ENCODE assay signal across 8 cellular contexts in the genomic region with DNA sequence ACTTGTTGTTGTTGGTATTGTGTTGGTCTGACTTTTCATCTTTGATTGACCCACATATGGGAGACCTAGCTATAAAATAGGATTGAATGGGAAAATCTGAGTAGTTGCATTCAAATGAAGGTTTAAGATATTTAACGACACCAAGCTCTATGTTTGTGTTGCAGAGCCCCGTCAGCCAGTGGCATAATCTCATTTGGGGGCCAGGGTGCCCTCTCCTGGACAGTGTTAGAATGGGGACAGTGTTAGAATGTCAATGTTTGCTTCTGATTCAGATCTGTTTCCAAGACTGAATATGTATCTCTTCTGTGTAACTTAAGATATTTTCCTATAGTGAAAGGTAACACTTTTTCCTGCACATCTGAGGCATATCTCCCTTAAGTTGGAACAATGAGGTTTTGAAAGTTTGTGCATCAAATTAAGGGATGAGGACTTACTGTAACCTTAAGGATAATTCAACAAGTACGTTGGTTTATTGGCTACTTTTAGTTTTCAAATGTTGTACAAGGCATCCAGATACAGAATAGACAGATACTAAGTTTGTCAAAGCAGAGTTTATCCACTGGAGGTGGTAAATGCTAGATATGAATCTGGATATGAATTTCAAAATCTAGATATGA. TPM values are rescaled to one million over a fixed set of nuclear protein-coding genes. Genes with fewer than 3 reads are reported as not detected.
DNase-seq lines count a peak whose midpoint lies in the region; ATAC-seq and TF ChIP-seq lines count a peak whose summit lies in the region.

No MANE protein-coding gene starts in this region.

- H3K27me3 ChIP-seq in cardiac muscle cell: peaks cover 5% of the 10 kb centered on the region

- POLR2A ChIA-PET in RWPE1 (lab: Yijun Ruan, JAX; ENCODE audit: low non-redundant PET): no interaction called here

- no peaks in the 10 kb centered on the region for H3K4me1 ChIP-seq in cardiac muscle cell (ENCODE audit: low read depth)

- CTCF ChIA-PET in RWPE1 (lab: Yijun Ruan, JAX): interaction anchor here (0.6 to 2.4 kb wide), 6 partner anchors 10 to 352 kb away, joined by 3 to 19 read pairs (median 4); no protein-coding TSS in a partner anchor

- no peaks in the 10 kb centered on the region for H3K36me3 ChIP-seq in cardiac muscle cell

- ATAC-seq in HG03045 (IDR thresholded peaks at IDR 0.05; ENCODE audit: unreplicated experiment) (peak; percentile 75), GM21515 (IDR thresholded peaks at IDR 0.05; ENCODE audit: unreplicated experiment) (no peak)

- H3K4me3 ChIP-seq in cardiac muscle cell: no peak overlapping the region

- TF ChIP-seq CTCF in RWPE1 (conservative IDR thresholded peaks at IDR 0.05; ENCODE audit: low read depth) (peak; percentile 33; the same call in 1 of the 2 replicates), cardiac muscle cell (IDR thresholded peaks at IDR 0.05; ENCODE audit: low read depth, low read length) (peak; percentile 68)

- peak; percentile 30 for DNase-seq in NOMO-1 treated with DMSO at 0.1 percent for 48 hours (lab: John Stamatoyannopoulos, UW; ENCODE audit: unreplicated experiment)
- DNase-seq in NOMO-1 treated with dmso at 0.1 percent for 144 hours (lab: John Stamatoyannopoulos, UW; ENCODE audit: unreplicated experiment): no peak
- peak; percentile 38 for DNase-seq in RWPE1 (ENCODE audit: low spot score)
- DNase-seq in activated naive CD4-positive, alpha-beta T cell treated with anti-CD3 and anti-CD28 coated beads, Interleukin-2, amount 50 U/mL, for 16 hours: peak; percentile 50
- peak; percentile 44 to 48 for DNase-seq in cardiac muscle cell (ENCODE audit: low read depth in 1 of 2, low spot score in 1 of 2)
- DNase-seq in renal cortical epithelial cell (ENCODE audit: low read depth): peak; percentile 8

- H3K27ac ChIP-seq in RWPE1 (no peak overlapping the region), cardiac muscle cell (no peak overlapping the region)

- H3K9me3 ChIP-seq in cardiac muscle cell (ENCODE audit: low read depth): no peaks in the 10 kb centered on the region

RNA-seq across cellular contexts. Expression of a gene that starts 5.3 kb away (rescaled TPM):
- total RNA-seq in cardiac muscle cell: not detected in 2 replicates
- polyA plus RNA-seq in cardiac muscle cell: not detected in 2 replicates
- not detected in 2 replicates for total RNA-seq in renal cortical epithelial cell

RNA-seq across cellular contexts. Expression of a gene that starts 41.8 kb away (rescaled TPM):
- total RNA-seq in cardiac muscle cell (not detected in 2 replicates), renal cortical epithelial cell (not detected in 2 replicates)
- polyA plus RNA-seq in cardiac muscle cell: 0.06 TPM in 1 of 2 replicates, not detected in the other

RNA-seq across cellular contexts. Expression of a gene that starts 54.1 kb away (rescaled TPM):
- total RNA-seq in cardiac muscle cell: not detected in 2 replicates
- polyA plus RNA-seq in cardiac muscle cell: 0.33 TPM in 1 of 2 replicates, not detected in the other
- total RNA-seq in renal cortical epithelial cell: not detected in 2 replicates

RNA-seq across cellular contexts. Expression of a gene that starts 57.3 kb away (rescaled TPM):
- total RNA-seq in cardiac muscle cell (not detected in 2 replicates), renal cortical epithelial cell (not detected in 2 replicates)
- polyA plus RNA-seq in cardiac muscle cell: not detected in 2 replicates
